8 cellular contexts compared by ENCODE assay signal in the genomic region with DNA sequence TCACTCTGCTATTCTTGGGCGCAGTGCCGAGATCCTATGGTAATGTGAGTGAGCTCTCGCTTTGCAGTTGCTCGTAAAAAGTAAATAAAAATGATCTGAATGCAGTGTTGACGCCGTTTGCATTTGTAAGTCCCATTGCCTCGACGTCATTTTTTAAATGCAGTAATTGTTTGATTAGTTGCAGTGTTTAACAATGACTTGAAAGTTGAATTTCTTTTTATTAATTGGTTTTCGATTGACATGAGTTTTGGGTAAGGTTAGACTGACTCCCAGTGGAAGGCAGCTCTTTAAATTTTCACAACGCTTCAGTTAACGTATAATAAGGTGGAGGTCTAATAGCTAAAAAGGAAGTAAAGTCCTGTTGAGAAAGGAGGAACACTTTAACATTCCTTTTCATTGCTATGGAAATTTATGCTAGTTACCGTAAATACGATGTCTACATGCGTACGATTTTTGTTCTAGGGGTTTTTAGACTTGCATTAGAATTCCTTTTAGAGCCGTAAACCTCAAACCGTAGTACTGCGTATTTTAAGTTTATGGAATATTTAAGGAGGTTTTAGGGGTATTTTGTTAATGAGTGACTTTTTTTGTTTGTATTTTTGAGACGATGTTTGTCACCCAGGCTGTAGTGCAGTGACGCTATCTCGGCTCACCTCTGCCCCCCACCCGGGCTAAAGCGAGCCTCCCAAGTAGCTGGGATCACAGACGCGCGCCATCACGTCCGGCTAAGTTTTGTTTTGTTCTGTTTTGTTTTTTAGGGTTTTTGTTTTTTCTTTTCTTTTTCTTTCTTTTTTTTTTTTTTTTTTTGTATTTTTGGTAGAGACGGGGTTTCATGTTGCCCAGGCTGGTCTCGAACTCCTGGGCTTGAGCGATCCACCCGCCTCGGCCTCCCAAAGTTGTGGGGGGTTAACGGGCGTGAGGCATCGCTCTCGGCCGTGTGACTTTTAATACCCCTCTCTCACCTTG. TPM values are rescaled to one million over a fixed set of nuclear protein-coding genes. Genes with fewer than 3 reads are reported as not detected.
DNase-seq lines count a peak whose midpoint lies in the region; ATAC-seq and TF ChIP-seq lines count a peak whose summit lies in the region.

No MANE protein-coding gene starts in this region.

- DNase-seq in GM12864 (ENCODE audit: low read depth) (no peak), MV-4-11 (lab: John Stamatoyannopoulos, UW) (peak; percentile 42), glutamatergic neuron (no peak), sciatic nerve (ENCODE audit: low spot score) (no peak), posterior cingulate gyrus (no peak)
- peak; percentile 46 for DNase-seq in activated naive CD4-positive, alpha-beta T cell treated with Interleukin-2 at 50 U/mL for 16 hours

- intact Hi-C loops in sciatic nerve (cut with DNase I) = no loop called here
- intact Hi-C loops in posterior cingulate gyrus (cut with DNase I) = no loop called here

- H3K36me3 Mint-ChIP-seq in glutamatergic neuron (ENCODE audit: unreplicated experiment) = no peaks in the 10 kb centered on the region

- ATAC-seq in sciatic nerve = peak; percentile 23
- ATAC-seq in HG02588 (IDR thresholded peaks at IDR 0.05; ENCODE audit: unreplicated experiment) = no peak
- no peak for ATAC-seq in GM21619 (IDR thresholded peaks at IDR 0.05; ENCODE audit: unreplicated experiment)

- H3K9me3 Mint-ChIP-seq in glutamatergic neuron (ENCODE audit: unreplicated experiment) = peaks cover 26% of the 10 kb centered on the region

- peak overlapping the region; percentile 80 for H3K4me3 ChIP-seq in GM12864 (ENCODE audit: low read depth, low read length)

- peak overlapping the region; percentile 96 for H3K4me3 Mint-ChIP-seq in glutamatergic neuron (ENCODE audit: unreplicated experiment)

- H3K27ac Mint-ChIP-seq in glutamatergic neuron (ENCODE audit: unreplicated experiment) = peak overlapping the region; percentile 100

- peaks cover 26% of the 10 kb centered on the region for H3K4me1 Mint-ChIP-seq in glutamatergic neuron (ENCODE audit: low read depth, unreplicated experiment)

- TF ChIP-seq CTCF in GM12864 (IDR thresholded peaks at IDR 0.05; ENCODE audit: low read depth, low read length, missing control alignments) (no peak), glutamatergic neuron (IDR thresholded peaks at IDR 0.05; ENCODE audit: partially characterized antibody, unreplicated experiment) (peak; percentile 0)

- H3K27me3 Mint-ChIP-seq in glutamatergic neuron (ENCODE audit: unreplicated experiment) = peaks cover 21% of the 10 kb centered on the region

RNA-seq across cellular contexts. Expression of a gene that starts 1.4 kb away (rescaled TPM):
- total RNA-seq in glutamatergic neuron (ENCODE audit: unreplicated experiment) (379 TPM), sciatic nerve (342 TPM)

Comparison
In these comparisons a context has a peak if more than half of its experiments do, and no peak if none do; other contexts are left out.
1. DNase-seq: peak in MV-4-11 (single experiment) and activated naive CD4-positive, alpha-beta T cell treated with Interleukin-2 at 50 U/mL for 16 hours (single experiment); none in GM12864 (single experiment), glutamatergic neuron (single experiment), sciatic nerve (single experiment) and posterior cingulate gyrus (0 of 10).